8 cellular contexts compared by ENCODE assay signal in the genomic region with DNA sequence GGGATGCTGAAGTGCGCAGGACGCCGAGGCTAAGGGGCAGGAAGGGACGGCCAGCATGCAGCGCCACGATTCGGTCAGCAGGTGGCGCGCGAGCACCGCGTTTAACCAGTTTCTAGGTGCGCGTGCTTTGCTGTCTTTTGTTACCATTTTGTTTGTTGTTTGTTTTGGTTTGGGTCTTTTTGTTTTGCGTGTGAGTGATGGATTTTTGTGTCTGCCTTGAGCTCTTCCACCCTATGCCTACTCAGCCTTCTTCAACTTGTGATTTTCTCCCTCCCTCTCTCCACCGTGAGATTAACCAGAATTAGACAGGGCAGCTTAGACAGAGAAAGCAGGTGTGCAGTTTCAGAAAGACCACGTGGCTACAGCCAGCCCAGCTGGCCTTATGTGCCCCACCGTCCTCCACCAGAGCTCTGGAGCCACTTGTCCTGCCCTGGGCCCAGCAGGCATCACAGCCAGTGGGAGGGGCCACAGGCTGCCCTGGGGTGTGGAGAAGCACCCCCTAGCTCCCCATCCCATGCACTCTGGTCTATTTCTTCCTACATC.
DNase-seq lines count a peak whose midpoint lies in the region; ATAC-seq, FAIRE-seq and TF ChIP-seq lines count a peak whose summit lies in the region.

No MANE protein-coding gene starts in this region.

- TF ChIP-seq POLR2A in HepG2 (IDR thresholded peaks at IDR 0.05; ENCODE audit: insufficient read depth in 1 of 2, low read depth in 2 of 2, low read length in 2 of 2), result no peak

- no peaks in the 10 kb centered on the region for H4K20me1 ChIP-seq in HepG2 (ENCODE audit: insufficient read depth, low read length)

- H3K27me3 ChIP-seq in BJ (ENCODE audit: control insufficient read depth, insufficient read depth, low read length) (no peaks in the 10 kb centered on the region), HepG2 (ENCODE audit: control insufficient read depth in 1 of 2, insufficient read depth in 2 of 2, low read length in 2 of 2) (no peaks in the 10 kb centered on the region)

- ATAC-seq in HG03280 (IDR thresholded peaks at IDR 0.05; ENCODE audit: unreplicated experiment), result peak; percentile 93
- ATAC-seq in activated CD4-positive, alpha-beta T cell treated with anti-CD3 and anti-CD28 coated beads for 36 hours, result peak; percentile 95
- ATAC-seq in HepG2, result peak; percentile 96

- no peaks in the 10 kb centered on the region for H3K27me3 Mint-ChIP-seq in activated CD4-positive, alpha-beta T cell treated with anti-CD3 and anti-CD28 coated beads for 36 hours

- WGBS in HepG2 (ENCODE audit: low lambda C conversion rate), result 3% methylated on average over 18 of the region's 18 CpGs

- H3K9ac ChIP-seq in HepG2 (ENCODE audit: insufficient read depth, low read depth, low read length), result no peak overlapping the region

- no peaks in the 10 kb centered on the region for H3K9me3 Mint-ChIP-seq in activated CD4-positive, alpha-beta T cell treated with anti-CD3 and anti-CD28 coated beads for 36 hours (ENCODE audit: low read depth)

- POLR2A ChIA-PET in BJ (lab: Charles Lee), result no interaction called here
- POLR2A ChIA-PET in activated CD4-positive, alpha-beta T cell treated with anti-CD3 and anti-CD28 coated beads for 36 hours (lab: Charles Lee), result no interaction called here
- POLR2A ChIA-PET in HepG2 (lab: Yijun Ruan, JAX), result no interaction called here

- H3K4me2 ChIP-seq in HepG2 (ENCODE audit: low read depth, low read length), result peak overlapping the region; percentile 57

- H3K36me3 Mint-ChIP-seq in activated CD4-positive, alpha-beta T cell treated with anti-CD3 and anti-CD28 coated beads for 36 hours (ENCODE audit: low read depth), result no peaks in the 10 kb centered on the region

- peak; percentile 95 for FAIRE-seq in HepG2 (lab: Jason Lieb, UNC)

- H3K4me1 Mint-ChIP-seq in activated CD4-positive, alpha-beta T cell treated with anti-CD3 and anti-CD28 coated beads for 36 hours, result peaks cover 6% of the 10 kb centered on the region

- BruUV-seq in HepG2 (replicated peaks; lab: Mats Ljungman, UMichigan), result no TSS peak

- TF ChIP-seq CTCF in BJ (IDR thresholded peaks at IDR 0.05; ENCODE audit: insufficient read depth, low read depth, low read length) (peak; percentile 99), choroid plexus epithelial cell (conservative IDR thresholded peaks at IDR 0.05; ENCODE audit: low read depth, low read length) (peak; percentile 98), HepG2 (CRISPR knock-in tag; IDR thresholded peaks at IDR 0.05) (peak; percentile 98)

- TF ChIP-seq EP300 in HepG2 (IDR thresholded peaks at IDR 0.05; ENCODE audit: low read depth in 2 of 2, low read length in 2 of 2) (no peak), HepG2 (CRISPR knock-in tag; IDR thresholded peaks at IDR 0.05; ENCODE audit: borderline replicate concordance) (no peak)

- no peaks in the 10 kb centered on the region for H3K79me2 ChIP-seq in HepG2 (ENCODE audit: insufficient read depth, low read length)

- peak; percentile 90 for TF ChIP-seq RAD21 in HepG2 (CRISPR knock-in tag; IDR thresholded peaks at IDR 0.05)

- H3K27ac Mint-ChIP-seq in activated CD4-positive, alpha-beta T cell treated with anti-CD3 and anti-CD28 coated beads for 36 hours, result peak overlapping the region; percentile 27

- no peak overlapping the region for H3K4me3 ChIP-seq in BJ (ENCODE audit: low read depth, low read length)
- no peak overlapping the region for H3K4me3 ChIP-seq in choroid plexus epithelial cell (ENCODE audit: low read depth, low read length)
- peak overlapping the region in 1 of 3 experiments; percentile 25; a peak in 2 of 6 replicates for H3K4me3 ChIP-seq in HepG2 (replicated peaks in 1 of 3; ENCODE audit: insufficient read depth in 1 of 3, low read depth in 2 of 3, low read length in 3 of 3)

- no peak overlapping the region for H3K27ac ChIP-seq in HepG2 (ENCODE audit: extremely low read length, insufficient read depth, low read length)

- intact Hi-C loops in activated CD4-positive, alpha-beta T cell treated with anti-CD3 and anti-CD28 coated beads for 36 hours (cut with DNase I, micrococcal nuclease), result loop anchor here (1.0 to 5.0 kb wide), 6 partner anchors 105 to 1588 kb away; partner anchors contain the start of gene ID2 (in 1 of the 2)
- intact Hi-C loops in HepG2 (cut with micrococcal nuclease; ENCODE audit: unreplicated experiment), result loop anchor here (1.0 to 5.0 kb wide), 8 partner anchors 14 to 1890 kb away; partner anchors contain the start of gene ID2

- peak overlapping the region; percentile 18 for H2AFZ ChIP-seq in HepG2 (ENCODE audit: low read length)

- H3K36me3 ChIP-seq in BJ (ENCODE audit: control insufficient read depth, insufficient read depth, low read length) (no peaks in the 10 kb centered on the region), HepG2 (replicated peaks in 1 of 2; ENCODE audit: control insufficient read depth in 1 of 2, insufficient read depth in 2 of 2, low read length in 2 of 2) (no peaks in the 10 kb centered on the region)

- H3K9me3 ChIP-seq in HepG2 (ENCODE audit: low read length), result no peaks in the 10 kb centered on the region

- in situ Hi-C loops in HepG2 (cut with HindIII; ENCODE audit: extremely low pct_ligation_motif_present, low pct_unique_long_range_greater_than_20kb), result no loop called here

- CTCF ChIA-PET in BJ (lab: Yijun Ruan, JAX), result interaction anchor here (0.7 to 3.1 kb wide), 11 partner anchors 11 to 1666 kb away, joined by 3 to 31 read pairs (median 4); no protein-coding TSS in a partner anchor
- CTCF ChIA-PET in activated CD4-positive, alpha-beta T cell treated with anti-CD3 and anti-CD28 coated beads for 36 hours (lab: Charles Lee), result interaction anchor here (0.6 to 2.9 kb wide), 23 partner anchors 8 to 1753 kb away, joined by 3 to 15 read pairs (median 4); no protein-coding TSS in a partner anchor
- CTCF ChIA-PET in HepG2 (lab: Yijun Ruan, JAX; ENCODE audit: low intra/inter-chr PET ratio, low total read pairs), result interaction anchor here (1.2 to 1.5 kb wide), 2 partner anchors 36 to 575 kb away, joined by 7 to 17 read pairs; no protein-coding TSS in a partner anchor

- H3K4me3 Mint-ChIP-seq in activated CD4-positive, alpha-beta T cell treated with anti-CD3 and anti-CD28 coated beads for 36 hours, result peak overlapping the region; percentile 39

- no peak for DNase-seq in BJ (ENCODE audit: low read depth)
- peak; percentile 54 for DNase-seq in GM19238 (ENCODE audit: insufficient read length, low spot score)
- peak; percentile 74 for DNase-seq in NCI-H345 (lab: John Stamatoyannopoulos, UW)
- peak; percentile 86 for DNase-seq in activated CD4-positive, alpha-beta T cell treated with anti-CD3 and anti-CD28 coated beads for 36 hours
- DNase-seq in choroid plexus epithelial cell (ENCODE audit: low read depth), result peak; percentile 71
- peak; percentile 41 for DNase-seq in HepG2 (ENCODE audit: low spot score)
- peak; percentile 56 to 70 for DNase-seq in stimulated activated CD4-positive, alpha-beta T cell treated with anti-CD3 and anti-CD28 coated beads, Interleukin-4, amount 100 ng/mL, for 48 hours (ENCODE audit: low read depth in 2 of 2)

- peaks cover 5% of the 10 kb centered on the region for H3K4me1 ChIP-seq in HepG2 (ENCODE audit: insufficient read depth, low read length)

TF ChIP-seq in HepG2, 621 proteins besides CTCF, POLR2A, EP300 and RAD21 (continues in another document):
- TF ChIP-seq ZNF614 (CRISPR knock-in tag; IDR thresholded peaks at IDR 0.05; ENCODE audit: borderline replicate concordance) (peak; percentile 29; the same call in 1 of the 2 replicates), CCDC6 (CRISPR knock-in tag; IDR thresholded peaks at IDR 0.05) (no peak), SMC3 (IDR thresholded peaks at IDR 0.05; ENCODE audit: low read length) (peak; percentile 63; the same call in 1 of the 2 replicates), KLF9 (CRISPR knock-in tag; IDR thresholded peaks at IDR 0.05; ENCODE audit: low read depth) (no peak), ELF3 (CRISPR knock-in tag; IDR thresholded peaks at IDR 0.05) (peak; percentile 53; the same call in 1 of the 2 replicates), SOX5 (CRISPR knock-in tag; IDR thresholded peaks at IDR 0.05; ENCODE audit: borderline replicate concordance) (0 out of 2 replicates have a peak, but pooled peaks have one; percentile 18), SOX6 (IDR thresholded peaks at IDR 0.05) (no peak), SOX6 (CRISPR knock-in tag; IDR thresholded peaks at IDR 0.05) (peak; percentile 64), HOXA5 (CRISPR knock-in tag; IDR thresholded peaks at IDR 0.05) (peak; percentile 71; the same call in 1 of the 2 replicates), ZNF747 (CRISPR knock-in tag; IDR thresholded peaks at IDR 0.05; ENCODE audit: borderline replicate concordance) (no peak), DMAP1 (CRISPR knock-in tag; IDR thresholded peaks at IDR 0.05) (no peak), ZNF280B (CRISPR knock-in tag; IDR thresholded peaks at IDR 0.05; ENCODE audit: borderline replicate concordance) (no peak), HOXA3 (CRISPR knock-in tag; IDR thresholded peaks at IDR 0.05) (0 out of 2 replicates have a peak, but pooled peaks have one; percentile 23), KLF16 (CRISPR knock-in tag; IDR thresholded peaks at IDR 0.05) (0 out of 4 replicates have a peak, but pooled peaks of 1 of the 2 experiments have one; percentile 22), TCF12 (IDR thresholded peaks at IDR 0.05) (no peak), TCF12 (CRISPR knock-in tag; IDR thresholded peaks at IDR 0.05) (0 out of 2 replicates have a peak, but pooled peaks have one; percentile 48)
- TF ChIP-seq, protein P1, sequence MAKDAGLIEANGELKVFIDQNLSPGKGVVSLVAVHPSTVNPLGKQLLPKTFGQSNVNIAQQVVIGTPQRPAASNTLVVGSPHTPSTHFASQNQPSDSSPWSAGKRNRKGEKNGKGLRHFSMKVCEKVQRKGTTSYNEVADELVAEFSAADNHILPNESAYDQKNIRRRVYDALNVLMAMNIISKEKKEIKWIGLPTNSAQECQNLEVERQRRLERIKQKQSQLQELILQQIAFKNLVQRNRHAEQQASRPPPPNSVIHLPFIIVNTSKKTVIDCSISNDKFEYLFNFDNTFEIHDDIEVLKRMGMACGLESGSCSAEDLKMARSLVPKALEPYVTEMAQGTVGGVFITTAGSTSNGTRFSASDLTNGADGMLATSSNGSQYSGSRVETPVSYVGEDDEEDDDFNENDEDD (CRISPR knock-in tag; IDR thresholded peaks at IDR 0.05; ENCODE audit: borderline replicate concordance), result peak; percentile 18; the same call in 1 of the 2 replicates
